ENCODE assay signal across 8 cellular contexts in the genomic region with DNA sequence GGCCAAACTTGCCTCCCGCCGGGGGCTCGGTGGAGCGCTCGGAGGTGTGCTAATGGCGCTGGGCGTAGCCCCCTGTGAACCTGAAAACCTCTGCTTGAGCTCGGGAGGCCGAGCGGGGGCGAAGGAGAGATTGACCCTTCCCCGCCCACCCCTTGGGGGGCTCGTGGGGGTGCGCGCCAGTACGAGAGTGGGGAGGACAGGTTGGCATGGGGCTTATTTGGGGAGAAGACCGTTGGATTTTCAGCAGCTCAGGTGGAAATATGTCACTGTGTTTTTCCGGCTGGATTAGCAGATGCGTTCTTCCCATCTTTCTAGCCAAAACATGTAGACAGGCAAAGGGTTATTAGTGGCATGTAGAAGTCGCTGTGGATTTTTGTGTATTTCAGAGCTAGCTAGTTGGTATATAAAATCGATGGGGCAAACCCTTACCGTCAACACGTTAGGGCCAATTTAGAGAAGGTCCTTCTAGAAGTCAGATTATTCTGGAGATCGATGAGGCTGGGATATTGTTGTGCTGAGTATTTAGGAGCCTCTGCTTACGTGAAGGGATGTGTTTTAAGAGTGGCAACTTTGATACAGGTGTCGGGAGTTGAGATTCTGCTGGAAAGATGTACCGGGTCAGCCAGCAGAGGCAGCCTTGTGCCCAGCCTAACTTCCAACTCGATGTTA. TPM values are rescaled to one million over a fixed set of nuclear protein-coding genes. Genes with fewer than 3 reads are reported as not detected.
DNase-seq lines count a peak whose midpoint lies in the region; ATAC-seq and TF ChIP-seq lines count a peak whose summit lies in the region.

No MANE protein-coding gene starts in this region.

- no peaks in the 10 kb centered on the region for H3K27me3 Mint-ChIP-seq in osteocyte (ENCODE audit: unreplicated experiment)

- peaks cover 0 to 6% of the 10 kb centered on the region in 2 donors for H3K36me3 Mint-ChIP-seq in activated naive CD4-positive, alpha-beta T cell treated with anti-CD3 and anti-CD28 coated beads, Interleukin-2, amount 50 U/mL, for 72 hours
- H3K36me3 Mint-ChIP-seq in osteocyte (ENCODE audit: unreplicated experiment), result peaks cover 5% of the 10 kb centered on the region

- POLR2A ChIA-PET in Panc1 (lab: Charles Lee), result interaction anchor here (1.0 to 1.3 kb wide), 3 partner anchors 147 to 183 kb away, joined by 3 to 7 read pairs (median 3); no protein-coding TSS in a partner anchor

- peak overlapping the region; percentile 85 for H3K4me3 Mint-ChIP-seq in osteocyte (ENCODE audit: unreplicated experiment)

- H3K27ac ChIP-seq in Panc1 (ENCODE audit: low read length), result peak overlapping the region; percentile 98

- no TSS peak for BruUV-seq in Panc1 (replicated peaks; lab: Mats Ljungman, UMichigan)

- intact Hi-C loops in Panc1 (cut with micrococcal nuclease; ENCODE audit: unreplicated experiment) (loop anchor here (2.0 kb wide), 1 partner anchor 62 kb away; no protein-coding TSS in a partner anchor), Right ventricle myocardium superior (cut with DNase I) (no loop called here)

- no peaks in the 10 kb centered on the region for H3K27me3 ChIP-seq in Panc1 (ENCODE audit: control insufficient read depth, insufficient read depth, low read length)

- H3K4me3 ChIP-seq in Panc1 (ENCODE audit: low read depth in 2 of 2, low read length in 2 of 2), result peak overlapping the region; percentile 75 to 96

- CTCF ChIA-PET in Panc1 (lab: Charles Lee), result interaction anchor here (0.7 to 3.0 kb wide), 7 partner anchors 21 to 183 kb away, joined by 3 to 14 read pairs (median 5); a partner anchor contains a TSS

- peak; percentile 91 for TF ChIP-seq CTCF in Panc1 (IDR thresholded peaks at IDR 0.05)
- TF ChIP-seq CTCF in osteocyte (IDR thresholded peaks at IDR 0.05), result peak; percentile 71

- H3K36me3 ChIP-seq in Panc1 (ENCODE audit: control insufficient read depth, insufficient read depth, low read length), result no peaks in the 10 kb centered on the region; the same call in 1 of the 2 replicates

- in situ Hi-C loops in Panc1 (cut with HindIII; ENCODE audit: low pct_unique_long_range_greater_than_20kb, low sequenced_read_pairs), result no loop called here

- peak; percentile 26 for ATAC-seq in GM21390 (IDR thresholded peaks at IDR 0.05; ENCODE audit: unreplicated experiment)
- peak; percentile 63 for ATAC-seq in Panc1
- ATAC-seq in activated naive CD4-positive, alpha-beta T cell treated with anti-CD3 and anti-CD28 coated beads, Interleukin-2, amount 50 U/mL, for 72 hours, result peak; percentile 19 to 21
- ATAC-seq in Right ventricle myocardium superior (ENCODE audit: poor library complexity), result peak; percentile 56

- H3K4me1 ChIP-seq in Panc1 (ENCODE audit: control insufficient read depth, insufficient read depth, low read length), result peaks cover 39% of the 10 kb centered on the region

- peaks cover 55% of the 10 kb centered on the region for H3K4me1 Mint-ChIP-seq in osteocyte (ENCODE audit: unreplicated experiment)

- DNase-seq in EH (ENCODE audit: low read depth), result peak; percentile 50
- DNase-seq in HS-27A (ENCODE audit: low read depth), result peak; percentile 38
- peak; percentile 66 for DNase-seq in Panc1 (ENCODE audit: low read depth, low spot score)
- peak in 1 of 2 donors; percentile 32 for DNase-seq in activated naive CD4-positive, alpha-beta T cell treated with anti-CD3 and anti-CD28 coated beads, Interleukin-2, amount 50 U/mL, for 72 hours (ENCODE audit: low spot score in 2 of 2)
- DNase-seq in Right ventricle myocardium superior, result peak; percentile 53
- DNase-seq in osteocyte (ENCODE audit: extremely low spot score, unreplicated experiment), result no peak
- no peak for DNase-seq in occipital lobe (lab: John Stamatoyannopoulos, UW)

- H3K9me3 Mint-ChIP-seq in activated naive CD4-positive, alpha-beta T cell treated with anti-CD3 and anti-CD28 coated beads, Interleukin-2, amount 50 U/mL, for 72 hours, result no peaks in the 10 kb centered on the region
- H3K9me3 Mint-ChIP-seq in osteocyte (ENCODE audit: unreplicated experiment), result no peaks in the 10 kb centered on the region

- H3K9me3 ChIP-seq in Panc1 (ENCODE audit: control insufficient read depth, insufficient read depth, low read depth, low read length), result no peaks in the 10 kb centered on the region

- H3K27ac Mint-ChIP-seq in activated naive CD4-positive, alpha-beta T cell treated with anti-CD3 and anti-CD28 coated beads, Interleukin-2, amount 50 U/mL, for 72 hours, result peak overlapping the region; percentile 65 to 97
- H3K27ac Mint-ChIP-seq in osteocyte (ENCODE audit: unreplicated experiment), result peak overlapping the region; percentile 87

RNA-seq across cellular contexts. Expression of a gene that starts 0.5 kb away (rescaled TPM):
- total RNA-seq in Panc1 (2021; ENCODE audit: unreplicated experiment) (37.3 TPM), Right ventricle myocardium superior (12.7 TPM), osteocyte (63.5 and 65.7 TPM in 2 replicates), occipital lobe (33.5 TPM)
- 17.1 TPM for polyA plus RNA-seq in Panc1 (2012; ENCODE audit: insufficient read length)
- 10 to 100 TPM; 50.8 to 58.8 TPM for total RNA-seq in activated naive CD4-positive, alpha-beta T cell treated with anti-CD3 and anti-CD28 coated beads, Interleukin-2, amount 50 U/mL, for 72 hours

RNA-seq across cellular contexts. Expression of a gene that starts 41.9 kb away (rescaled TPM):
- total RNA-seq in Panc1 (2021; ENCODE audit: unreplicated experiment) (not detected), Right ventricle myocardium superior (60.6 TPM), osteocyte (22.7 and 25.8 TPM in 2 replicates), occipital lobe (0.62 TPM)
- polyA plus RNA-seq in Panc1 (2012; ENCODE audit: insufficient read length), result not detected
- not detected for total RNA-seq in activated naive CD4-positive, alpha-beta T cell treated with anti-CD3 and anti-CD28 coated beads, Interleukin-2, amount 50 U/mL, for 72 hours

Comparison
In these comparisons a context has a peak if more than half of its experiments do, and no peak if none do; other contexts are left out.
1. DNase-seq: peak in EH (single experiment), HS-27A (single experiment), Panc1 (single experiment) and Right ventricle myocardium superior (single experiment); none in osteocyte (single experiment) and occipital lobe (single experiment).
2. RNA of a gene that starts 41.9 kb away (total RNA-seq): 60.6 TPM in Right ventricle myocardium superior (single experiment) and 22.7 to 25.8 TPM in osteocyte; 0.62 TPM in occipital lobe (single experiment), not detected in activated naive CD4-positive, alpha-beta T cell treated with anti-CD3 and anti-CD28 coated beads, Interleukin-2, amount 50 U/mL, for 72 hours and not detected in Panc1 (single experiment); every median in the first group is over 10 times any median in the second.
3. Peak in every context shown above with its lines, with median percentiles within 50 percentile points of each other: ATAC-seq.